ENCODE assay signal across 11 cellular contexts in the genomic region with DNA sequence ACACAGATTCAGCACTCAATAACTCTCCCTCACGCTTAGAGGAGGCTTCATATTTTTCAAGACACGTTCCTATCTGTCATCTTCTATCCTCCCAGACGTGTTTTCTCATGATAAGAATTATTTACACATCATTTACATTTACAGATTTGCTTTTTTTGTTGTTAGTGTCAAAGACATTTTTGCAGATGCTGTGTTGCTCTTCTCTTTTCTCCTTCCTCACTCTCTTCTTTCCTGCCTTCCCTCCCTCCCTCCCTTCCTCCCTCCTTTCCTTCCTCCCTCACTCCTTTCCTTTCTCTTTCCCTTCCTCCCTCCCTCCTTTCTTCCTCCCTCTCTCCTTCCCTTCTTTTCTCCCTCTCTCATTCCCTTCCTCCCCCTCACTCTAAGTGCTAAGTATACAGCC.
"Had no signal": no experiment of that assay in that cellular context is flagged by ENCODE, and none has a peak within 500 bp of the region (broad histone marks: within the 10 kb centered on the region; RNA-seq: fewer than 3 reads in every experiment).

No MANE protein-coding gene starts in this region.

- ATAC-seq: GM23338, HCT116 had no signal

- FAIRE-seq: H1, H54 had no signal

- H3K27ac ChIP-seq: GM23248 had no signal

- H3K4me2 ChIP-seq: GM23338 had no signal

- H3K9ac ChIP-seq: GM23248 had no signal

- H3K9me3 ChIP-seq: HAP-1 had no signal

- H2AFZ ChIP-seq: GM23248, GM23338 had no signal

- DNase-seq: GM23248, GOT3, H7, H9, HCEC 1CT, HFFc6 had no signal

- H3K36me3 ChIP-seq: HAP-1 had no signal

- H3K4me3 ChIP-seq: GM23248, GM23338, HAP-1 had no signal

- H3K4me1 ChIP-seq: HAP-1 had no signal
